Comparison of ENCODE assay signal across 10 cellular contexts in genomic region chr4:76420901-76421581, GRCh38. TPM values are rescaled to one million over a fixed set of nuclear protein-coding genes. Genes with fewer than 3 reads are reported as not detected.
A peak's percentile ranks its signal among the peaks of the same experiment; 100 is the strongest.
DNase-seq lines count a peak whose midpoint lies in the region; ATAC-seq and TF ChIP-seq lines count a peak whose summit lies in the region.
"Had no signal": no experiment of that assay in that cellular context is flagged by ENCODE, and none has a peak within 500 bp of the region (broad histone marks: within the 10 kb centered on the region; RNA-seq: fewer than 3 reads in every experiment).

Gene CCDC158 (minus strand): TSS chr4:76421141. CDS start chr4:76403207, 17,934 bp downstream.

- peaks cover 10% of the 10 kb centered on the region for H3K4me1 Mint-ChIP-seq in activated CD4-positive, alpha-beta T cell treated with anti-CD3 and anti-CD28 coated beads, Interleukin-2, amount 10 ng/mL, durations not matched to agents 7 days and 5 days

- H3K27ac Mint-ChIP-seq in activated CD4-positive, alpha-beta T cell treated with anti-CD3 and anti-CD28 coated beads, Interleukin-2, amount 10 ng/mL, durations not matched to agents 7 days and 5 days = no peak within 1 kb of the TSS

- POLR2A ChIA-PET in activated CD4-positive, alpha-beta T cell treated with anti-CD3 and anti-CD28 coated beads, Interleukin-2, amount 10 ng/mL, durations not matched to agents 7 days and 5 days (lab: Charles Lee) = no interaction called here

- intact Hi-C loops in tibial artery (cut with DNase I; ENCODE audit: low total_unique reads) = no loop called here

- TF ChIP-seq CTCF in astrocyte of the cerebellum (IDR thresholded peaks at IDR 0.05; ENCODE audit: low read depth, low read length, missing control alignments) = no peak
- no peak for TF ChIP-seq CTCF in tibial artery (IDR thresholded peaks at IDR 0.05)

- in situ Hi-C loops in astrocyte of the cerebellum (cut with HindIII; ENCODE audit: low sequenced_read_pairs) = no loop called here

- no peaks in the 10 kb centered on the region for H3K9me3 ChIP-seq in tibial artery

- H3K36me3 ChIP-seq in tibial artery = no peaks in the 10 kb centered on the region

- no peaks in the 10 kb centered on the region for H3K36me3 Mint-ChIP-seq in activated CD4-positive, alpha-beta T cell treated with anti-CD3 and anti-CD28 coated beads, Interleukin-2, amount 10 ng/mL, durations not matched to agents 7 days and 5 days (ENCODE audit: low read depth)

- H3K4me3 ChIP-seq in astrocyte of the cerebellum (ENCODE audit: low read depth, low read length) (peak within 1 kb of the TSS; percentile 43), tibial artery (peak within 1 kb of the TSS; percentile 61 to 71)

- peaks cover 0 to 22% (median 7%) of the 10 kb centered on the region in 4 donors for H3K4me1 ChIP-seq in tibial artery

- CTCF ChIA-PET in activated CD4-positive, alpha-beta T cell treated with anti-CD3 and anti-CD28 coated beads, Interleukin-2, amount 10 ng/mL, durations not matched to agents 7 days and 5 days (lab: Charles Lee) = interaction anchor here (0.6 to 0.8 kb wide), 2 partner anchors 689 to 1294 kb away, joined by 3 read pairs; no protein-coding TSS in a partner anchor

- H3K9me3 Mint-ChIP-seq in activated CD4-positive, alpha-beta T cell treated with anti-CD3 and anti-CD28 coated beads, Interleukin-2, amount 10 ng/mL, durations not matched to agents 7 days and 5 days = no peaks in the 10 kb centered on the region

- peak within 1 kb of the TSS; percentile 57 for H3K4me3 Mint-ChIP-seq in activated CD4-positive, alpha-beta T cell treated with anti-CD3 and anti-CD28 coated beads, Interleukin-2, amount 10 ng/mL, durations not matched to agents 7 days and 5 days
- H3K4me3 Mint-ChIP-seq: neural crest cell had no signal

- no peak for DNase-seq in activated CD4-positive, alpha-beta T cell treated with anti-CD3 and anti-CD28 coated beads, Interleukin-2, amount 10 ng/mL, durations not matched to agents 7 days and 5 days
- DNase-seq in activated CD4-positive, alpha-beta T cell treated with anti-CD3 and anti-CD28 coated beads for 1 hour = no peak
- DNase-seq in astrocyte of the cerebellum (ENCODE audit: low read depth) = no peak
- peak; percentile 69 for DNase-seq in left lobe of liver (ENCODE audit: low spot score)
- DNase-seq in tibial artery = peak in 1 of 2 donors; percentile 68
- DNase-seq in NCI-H524 treated with DMSO at 0.1 percent for 48 hours (lab: John Stamatoyannopoulos, UW) = no peak
- DNase-seq in T-helper 9 cell = no peak
- no peak for DNase-seq in glomerular visceral epithelial cell (ENCODE audit: extremely low spot score)

- ATAC-seq in left lobe of liver = peak; percentile 86

- no peaks in the 10 kb centered on the region for H3K27me3 ChIP-seq in tibial artery

- peaks cover 33% of the 10 kb centered on the region for H3K27me3 Mint-ChIP-seq in activated CD4-positive, alpha-beta T cell treated with anti-CD3 and anti-CD28 coated beads, Interleukin-2, amount 10 ng/mL, durations not matched to agents 7 days and 5 days

- peak within 1 kb of the TSS; percentile 53 to 59 for H3K27ac ChIP-seq in tibial artery

RNA-seq across cellular contexts. Expression of gene CCDC158, which starts in this region (rescaled TPM):
- not detected for total RNA-seq in activated CD4-positive, alpha-beta T cell treated with anti-CD3 and anti-CD28 coated beads, Interleukin-2, amount 10 ng/mL, durations not matched to agents 7 days and 5 days
- total RNA-seq in left lobe of liver = 3.9 TPM
- total RNA-seq: activated CD8-positive, alpha-beta memory T cell treated with anti-CD3 and anti-CD28 coated beads for 36 hours; neural crest cell had no signal
